In genomic region chr13:27797228-27797624, GRCh38 we compare ENCODE assay signal across 10 cellular contexts. TPM values are rescaled to one million over a fixed set of nuclear protein-coding genes. Genes with fewer than 3 reads are reported as not detected.
A peak's percentile ranks its signal among the peaks of the same experiment; 100 is the strongest.
DNase-seq lines count a peak whose midpoint lies in the region; FAIRE-seq and TF ChIP-seq lines count a peak whose summit lies in the region.
"Had no signal": no experiment of that assay in that cellular context is flagged by ENCODE, and none has a peak within 500 bp of the region (broad histone marks: within the 10 kb centered on the region; RNA-seq: fewer than 3 reads in every experiment).

No MANE protein-coding gene starts in this region.

- no peaks in the 10 kb centered on the region for H3K4me1 ChIP-seq in kidney (ENCODE audit: control insufficient read depth in 1 of 2, insufficient read depth in 1 of 2, low read depth in 1 of 2, low read length in 2 of 2)

- H3K36me3 Mint-ChIP-seq in mesothelial cell of epicardium, result no peaks in the 10 kb centered on the region

- peak; percentile 73 for DNase-seq in DMS53 (lab: John Stamatoyannopoulos, UW)
- DNase-seq in LNCaP clone FGC (ENCODE audit: low read depth), result peak; percentile 6
- peak; percentile 50 for DNase-seq in dermis blood vessel endothelial cell
- peak in 1 of 2 experiments; percentile 59 for DNase-seq in mesothelial cell of epicardium (ENCODE audit: low spot score in 2 of 2, unreplicated experiment in 2 of 2)
- no peak for DNase-seq in kidney
- no peak for DNase-seq in C1 segment of cervical spinal cord (lab: John Stamatoyannopoulos, UW)
- DNase-seq in NCI-H226, result no peak
- no peak for DNase-seq in HuH-7.5 (ENCODE audit: low spot score)
- DNase-seq: NCI-H1694 treated with DMSO at 0.1 percent for 48 hours had no signal

- no peak overlapping the region for H3K27ac ChIP-seq in kidney (ENCODE audit: low read depth in 2 of 2, low read length in 2 of 2)

- no peaks in the 10 kb centered on the region for H3K4me1 Mint-ChIP-seq in mesothelial cell of epicardium

- no peak overlapping the region for H3K4me3 ChIP-seq in LNCaP clone FGC (ENCODE audit: low read depth, low read length)
- no peak overlapping the region for H3K4me3 ChIP-seq in kidney (ENCODE audit: low read length in 2 of 2)

- H3K9me3 Mint-ChIP-seq in mesothelial cell of epicardium, result no peaks in the 10 kb centered on the region

- H3K27ac Mint-ChIP-seq in mesothelial cell of epicardium, result no peak overlapping the region

- no peak for FAIRE-seq in kidney (lab: Jason Lieb, UNC)

- intact Hi-C loops in kidney (cut with DNase I), result no loop called here

- H3K27me3 Mint-ChIP-seq in mesothelial cell of epicardium (ENCODE audit: low read depth), result peaks cover 97% of the 10 kb centered on the region

- no peak overlapping the region for H3K9ac ChIP-seq in kidney (ENCODE audit: low read length in 2 of 2)

- H3K4me3 Mint-ChIP-seq in mesothelial cell of epicardium, result peak overlapping the region; percentile 31

- H3K36me3 ChIP-seq in kidney (ENCODE audit: control insufficient read depth in 1 of 2, insufficient read depth in 2 of 2, low read length in 2 of 2), result no peaks in the 10 kb centered on the region

- TF ChIP-seq CTCF in LNCaP clone FGC (IDR thresholded peaks at IDR 0.05; ENCODE audit: control insufficient read depth, extremely low read depth, insufficient read depth), result peak; percentile 25; the same call in 1 of the 2 replicates
- peak; percentile 43 for TF ChIP-seq CTCF in mesothelial cell of epicardium (IDR thresholded peaks at IDR 0.05; ENCODE audit: unreplicated experiment)
- no peak for TF ChIP-seq CTCF in kidney (IDR thresholded peaks at IDR 0.05; ENCODE audit: borderline replicate concordance, extremely low read depth, insufficient read depth)

- no peaks in the 10 kb centered on the region for H3K9me3 ChIP-seq in kidney (ENCODE audit: control insufficient read depth in 1 of 2, low read length in 2 of 2)

RNA-seq across cellular contexts. Expression of gene GSX1, which starts 4.9 kb away (rescaled TPM):
- total RNA-seq in dermis blood vessel endothelial cell (not detected in 2 replicates), mesothelial cell of epicardium (not detected in 3 replicates), kidney (not detected)
- polyA plus RNA-seq in kidney (ENCODE audit: insufficient read depth, low read depth, low replicate concordance), result not detected
- total RNA-seq: esophagus mucosa had no signal

Comparison
In these comparisons a context has a peak if more than half of its experiments do, and no peak if none do; other contexts are left out.
1. DNase-seq: peak in DMS53 (single experiment), LNCaP clone FGC (single experiment) and dermis blood vessel endothelial cell (single experiment); none in kidney (single experiment), C1 segment of cervical spinal cord (0 of 14), NCI-H226 (single experiment) and HuH-7.5 (single experiment).